In genomic region chr5:40502045-40502444, GRCh38 we compare ENCODE assay signal across 24 cellular contexts.
"Had no signal": no experiment of that assay in that cellular context is flagged by ENCODE, and none has a peak within 500 bp of the region (broad histone marks: within the 10 kb centered on the region; RNA-seq: fewer than 3 reads in every experiment).

No MANE protein-coding gene starts in this region.

- ATAC-seq: esophagus mucosa; gastroesophageal sphincter; heart left ventricle; natural killer cell treated with Interleukin-12 subunit alpha and Interleukin-12 subunit beta and Interleukin-15 and Interleukin-18, amount 100 ng/mL, for 72 hours; stimulated activated effector memory CD8-positive, alpha-beta T cell treated with anti-CD3 and anti-CD28 coated beads, Interleukin-12 subunit alpha, Interleukin-12 subunit beta, amount 100 ng/mL, for 72 hours had no signal

- FAIRE-seq: islet of Langerhans, pancreas had no signal

- H3K27ac ChIP-seq: colonic mucosa, epithelial cell of prostate, gastroesophageal sphincter, left ventricle myocardium inferior, neutrophil, pancreas, right lobe of liver, stomach, thyroid gland had no signal

- H3K36me3 ChIP-seq: colonic mucosa, gastroesophageal sphincter, heart left ventricle, left ventricle myocardium inferior, neutrophil, pancreas, right lobe of liver, stomach, thyroid gland had no signal

- H3K4me1 ChIP-seq: colonic mucosa, gastroesophageal sphincter, left ventricle myocardium inferior, pancreas, right lobe of liver, stomach, thyroid gland had no signal

- H3K4me2 ChIP-seq: smooth muscle cell had no signal

- DNase-seq: colonic mucosa; effector CD8-positive, alpha-beta T cell; endodermal cell; foreskin fibroblast; heart left ventricle; hippocampal formation; left cardiac atrium; left ventricle myocardium inferior; pancreas; right lobe of liver; stimulated activated CD4-positive, alpha-beta T cell treated with anti-CD3 and anti-CD28 coated beads, Interleukin-2, amount 100 ng/mL, for 24 hours; stimulated activated CD4-positive, alpha-beta T cell treated with anti-CD3 and anti-CD28 coated beads, Interleukin-4, amount 100 ng/mL, for 24 hours; stimulated activated naive CD4-positive, alpha-beta T cell treated with Interleukin-2 at 50 U/mL for 16 hours; stomach; thyroid gland had no signal

- H3K27me3 ChIP-seq: colonic mucosa, gastroesophageal sphincter, heart left ventricle, neutrophil, pancreas, right lobe of liver, stomach, thyroid gland had no signal

- H3K4me3 ChIP-seq: colonic mucosa, gastroesophageal sphincter, heart left ventricle, left ventricle myocardium inferior, lung, pancreas, right lobe of liver, smooth muscle cell, stomach, thyroid gland had no signal

- H3K9me3 ChIP-seq: colonic mucosa, gastroesophageal sphincter, heart left ventricle, left ventricle myocardium inferior, neutrophil, pancreas, right lobe of liver, stomach, thyroid gland had no signal
